ENCODE assay signal across 8 cellular contexts in the genomic region with DNA sequence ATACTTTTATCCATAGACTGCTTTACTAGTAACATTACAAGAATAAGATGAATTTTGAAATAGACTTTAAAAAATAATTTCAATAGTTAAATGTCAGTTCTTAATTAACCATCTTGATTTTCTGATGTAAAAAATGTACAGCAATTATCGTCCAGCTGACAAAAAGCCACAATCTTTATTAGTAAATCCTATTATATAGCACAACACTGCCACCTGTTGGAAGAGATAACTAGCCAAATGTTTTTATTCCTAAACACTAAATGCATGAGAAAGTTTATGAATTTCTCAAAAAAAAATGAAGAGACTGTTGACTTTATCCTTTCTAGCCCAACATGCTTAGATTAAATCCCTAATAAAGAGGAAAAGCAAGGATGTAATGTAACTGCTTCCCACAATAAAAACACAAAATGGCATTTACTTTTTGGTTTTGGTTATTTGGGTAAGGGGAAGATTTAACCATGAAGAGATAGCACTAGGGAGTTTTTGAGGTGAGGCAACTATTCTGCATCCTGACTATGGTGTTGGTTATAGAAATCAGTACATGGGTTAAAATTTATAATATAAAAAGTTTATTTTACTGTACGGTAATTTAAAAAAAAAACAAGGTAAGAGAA. TPM values are rescaled to one million over a fixed set of nuclear protein-coding genes. Genes with fewer than 3 reads are reported as not detected.
DNase-seq lines count a peak whose midpoint lies in the region; ATAC-seq and TF ChIP-seq lines count a peak whose summit lies in the region.

No MANE protein-coding gene starts in this region.

- no peaks in the 10 kb centered on the region for H3K27me3 Mint-ChIP-seq in mesothelial cell of epicardium (ENCODE audit: low read depth)

- H3K4me1 ChIP-seq in ACC112 (ENCODE audit: control insufficient read depth, insufficient read depth, low read length, unreplicated experiment): peaks cover 11% of the 10 kb centered on the region

- H3K36me3 Mint-ChIP-seq in mesothelial cell of epicardium: peaks cover 17% of the 10 kb centered on the region

- DNase-seq in GM10266 (ENCODE audit: extremely low spot score): no peak
- DNase-seq in NCI-H2227 treated with DMSO at 0.1 percent for 48 hours (lab: John Stamatoyannopoulos, UW): peak; percentile 7
- DNase-seq in cerebellum (ENCODE audit: low spot score): peak; percentile 56
- DNase-seq in mesothelial cell of epicardium (ENCODE audit: low spot score in 2 of 2, unreplicated experiment in 2 of 2): no peak
- DNase-seq in posterior cingulate gyrus: no peak

- H3K27ac Mint-ChIP-seq in mesothelial cell of epicardium: peak overlapping the region; percentile 76

- peaks cover 59% of the 10 kb centered on the region for H3K79me2 ChIP-seq in ACC112 (ENCODE audit: control insufficient read depth, insufficient read depth, low read length, unreplicated experiment)

- peak overlapping the region; percentile 38 for H3K27ac ChIP-seq in ACC112 (ENCODE audit: low read depth, low read length)

- TF ChIP-seq POLR2A in GM18505 (IDR thresholded peaks at IDR 0.05; ENCODE audit: borderline replicate concordance, extremely low read depth, insufficient read depth, insufficient read length): no peak

- no peaks in the 10 kb centered on the region for H3K36me3 ChIP-seq in ACC112 (ENCODE audit: insufficient read depth, low read length)

- peaks cover 10% of the 10 kb centered on the region for H3K4me1 Mint-ChIP-seq in mesothelial cell of epicardium

- TF ChIP-seq CTCF in GM10266 (IDR thresholded peaks at IDR 0.05; ENCODE audit: control insufficient read depth, insufficient read depth, low read depth, missing control alignments) (peak; percentile 61), mesothelial cell of epicardium (IDR thresholded peaks at IDR 0.05; ENCODE audit: unreplicated experiment) (peak; percentile 67)

- peaks cover 2% of the 10 kb centered on the region for H3K9me3 Mint-ChIP-seq in mesothelial cell of epicardium

- H3K27me3 ChIP-seq in ACC112 (ENCODE audit: insufficient read depth, low read length): no peaks in the 10 kb centered on the region

- no peak overlapping the region for H3K4me3 ChIP-seq in ACC112 (ENCODE audit: low read depth, low read length)

- no peak overlapping the region for H3K4me3 Mint-ChIP-seq in mesothelial cell of epicardium

- no peak for ATAC-seq in HG03175 (IDR thresholded peaks at IDR 0.05; ENCODE audit: unreplicated experiment)
- no peak for ATAC-seq in GM18505 (IDR thresholded peaks at IDR 0.05; ENCODE audit: unreplicated experiment)

- H2AFZ ChIP-seq in ACC112 (ENCODE audit: low read length, unreplicated experiment): no peak overlapping the region

- intact Hi-C loops in posterior cingulate gyrus (cut with DNase I): loop anchor here (10.0 kb wide), 3 partner anchors 114 to 786 kb away; a partner anchor contains a TSS

RNA-seq across cellular contexts. Expression of a gene that starts 8.0 kb away (rescaled TPM):
- total RNA-seq in cerebellum (94.3 TPM), mesothelial cell of epicardium (89.3 to 93.7 TPM (median 91.8 TPM) in 3 replicates)

RNA-seq across cellular contexts. Expression of a gene that starts 37.2 kb away (rescaled TPM):
- total RNA-seq in cerebellum: 8.9 TPM
- total RNA-seq in mesothelial cell of epicardium: 27.3 to 29.6 TPM (median 28.9 TPM) in 3 replicates

Comparison
In these comparisons a context has a peak if more than half of its experiments do, and no peak if none do; other contexts are left out.
1. DNase-seq: peak in NCI-H2227 treated with DMSO at 0.1 percent for 48 hours (single experiment) and cerebellum (single experiment); none in GM10266 (single experiment), mesothelial cell of epicardium (0 of 2) and posterior cingulate gyrus (0 of 10).